Comparison of ENCODE assay signal across 1 cellular context in genomic region chr17:8138672-8139371, GRCh38.
TF ChIP-seq lines count a peak whose summit lies in the region.

No MANE protein-coding gene starts in this region.

TF ChIP-seq in HEK293, 187 proteins besides CTCF, POLR2A, EP300 and RAD21 (continued from another document and continues in another):
- peak; percentile 82 for TF ChIP-seq INSM2 (tag by site-specific recombination; IDR thresholded peaks at IDR 0.05)
- peak; percentile 30; the same call in 1 of the 2 replicates for TF ChIP-seq ZNF37A (tag by site-specific recombination; IDR thresholded peaks at IDR 0.05)
- 0 out of 2 replicates have a peak, but pooled peaks have one; percentile 14 for TF ChIP-seq ZNF518A (tag by site-specific recombination; conservative IDR thresholded peaks at IDR 0.05; ENCODE audit: low read depth)
- TF ChIP-seq ZNF48 (tag by site-specific recombination; IDR thresholded peaks at IDR 0.05): no peak
- peak; percentile 57; the same call in 1 of the 2 replicates for TF ChIP-seq GFI1B (tag by site-specific recombination; IDR thresholded peaks at IDR 0.05)
- peak; percentile 100 for TF ChIP-seq KLF8 (tag by site-specific recombination; IDR thresholded peaks at IDR 0.05)
- TF ChIP-seq SP2 (tag by site-specific recombination; IDR thresholded peaks at IDR 0.05): peak; percentile 53
- TF ChIP-seq ZFP3 (tag by site-specific recombination; IDR thresholded peaks at IDR 0.05; ENCODE audit: low read depth): no peak
- no peak for TF ChIP-seq ZNF175 (tag by site-specific recombination; IDR thresholded peaks at IDR 0.05)
- peak; percentile 69 for TF ChIP-seq ZNF692 (tag by site-specific recombination; IDR thresholded peaks at IDR 0.05)
- peak; percentile 69 for TF ChIP-seq ZXDB (tag by site-specific recombination; IDR thresholded peaks at IDR 0.05)
- peak; percentile 99 for TF ChIP-seq KLF7 (tag by site-specific recombination; IDR thresholded peaks at IDR 0.05; ENCODE audit: borderline replicate concordance)
- TF ChIP-seq TCF7L2 (IDR thresholded peaks at IDR 0.05; ENCODE audit: borderline replicate concordance, low read depth, low read length): no peak
- TF ChIP-seq ZSCAN30 (tag by site-specific recombination; IDR thresholded peaks at IDR 0.05): peak; percentile 90
- TF ChIP-seq HIC1 (tag by site-specific recombination; IDR thresholded peaks at IDR 0.05): peak; percentile 30; the same call in 1 of the 2 replicates
- peak; percentile 70; the same call in 1 of the 2 replicates for TF ChIP-seq ZNF639 (tag by site-specific recombination; IDR thresholded peaks at IDR 0.05)
- TF ChIP-seq ZBTB49 (tag by site-specific recombination; IDR thresholded peaks at IDR 0.05; ENCODE audit: low read depth): no peak
- TF ChIP-seq ZEB2 (tag by site-specific recombination; IDR thresholded peaks at IDR 0.05): peak; percentile 97
- no peak; the same call in 1 of the 2 replicates for TF ChIP-seq ZNF610 (tag by site-specific recombination; IDR thresholded peaks at IDR 0.05; ENCODE audit: borderline replicate concordance)
- peak; percentile 55; the same call in 1 of the 2 replicates for TF ChIP-seq TSHZ1 (tag by site-specific recombination; IDR thresholded peaks at IDR 0.05; ENCODE audit: borderline replicate concordance)
- no peak for TF ChIP-seq SALL2 (tag by site-specific recombination; IDR thresholded peaks at IDR 0.05; ENCODE audit: borderline replicate concordance)
- TF ChIP-seq ZNF629 (tag by site-specific recombination; IDR thresholded peaks at IDR 0.05): peak; percentile 85
- TF ChIP-seq PRDM4 (tag by site-specific recombination; IDR thresholded peaks at IDR 0.05): peak; percentile 43
- no peak for TF ChIP-seq ZNF776 (tag by site-specific recombination; IDR thresholded peaks at IDR 0.05; ENCODE audit: borderline replicate concordance)
- TF ChIP-seq ZNF24 (tag by site-specific recombination; IDR thresholded peaks at IDR 0.05): peak; percentile 72; the same call in 1 of the 2 replicates
- 0 out of 2 replicates have a peak, but pooled peaks have one; percentile 64 for TF ChIP-seq ZNF10 (tag by site-specific recombination; IDR thresholded peaks at IDR 0.05)
- peak; percentile 87 for TF ChIP-seq ZNF324 (tag by site-specific recombination; IDR thresholded peaks at IDR 0.05)
- 0 out of 2 replicates have a peak, but pooled peaks have one; percentile 59 for TF ChIP-seq ZBTB21 (tag by site-specific recombination; IDR thresholded peaks at IDR 0.05)
- peak; percentile 80; the same call in 1 of the 2 replicates for TF ChIP-seq PBX3 (CRISPR knock-in tag; IDR thresholded peaks at IDR 0.05)
- TF ChIP-seq ZNF664 (tag by site-specific recombination; IDR thresholded peaks at IDR 0.05): 0 out of 2 replicates have a peak, but pooled peaks have one; percentile 53
- no peak for TF ChIP-seq ZNF473 (tag by site-specific recombination; IDR thresholded peaks at IDR 0.05)
- TF ChIP-seq ZNF366 (tag by site-specific recombination; conservative IDR thresholded peaks at IDR 0.05): peak; percentile 98
- peak; percentile 84 for TF ChIP-seq ZNF184 (tag by site-specific recombination; IDR thresholded peaks at IDR 0.05)
